Comparison of ENCODE assay signal across 21 cellular contexts in genomic region chr15:38028869-38029268, GRCh38.
DNase-seq lines count a peak whose midpoint lies in the region; ATAC-seq and TF ChIP-seq lines count a peak whose summit lies in the region.
"Had no signal": no experiment of that assay in that cellular context is flagged by ENCODE, and none has a peak within 500 bp of the region (broad histone marks: within the 10 kb centered on the region; RNA-seq: fewer than 3 reads in every experiment).

No MANE protein-coding gene starts in this region.

- WGBS in IMR-90 (ENCODE audit: extremely low coverage in 2 of 2, insufficient read length in 1 of 2), 2 experiments: no CpG with 5 or more reads among the region's 2 CpGs
- WGBS in mesenchymal stem cell: 75% methylated on average over 1 of the region's 2 CpGs
- 67 to 68% methylated on average over 2 of the region's 2 CpGs for WGBS in upper lobe of left lung, 2 donors

- H3K9me1 ChIP-seq in IMR-90 (ENCODE audit: insufficient read depth, low read length): no peaks in the 10 kb centered on the region

- TF ChIP-seq EP300 in upper lobe of left lung (IDR thresholded peaks at IDR 0.05): no peak

- no peak overlapping the region for H2AFZ ChIP-seq in IMR-90 (replicated peaks; ENCODE audit: low read length, poor library complexity)
- no peak overlapping the region for H2AFZ ChIP-seq in mesenchymal stem cell (ENCODE audit: low read depth, low read length)

- H3K79me1 ChIP-seq in IMR-90 (ENCODE audit: low read depth in 1 of 2, low read length in 2 of 2) (no peaks in the 10 kb centered on the region), mesenchymal stem cell (replicated peaks; ENCODE audit: low read length, poor library complexity, severe bottlenecking) (no peaks in the 10 kb centered on the region)

- in situ Hi-C loops in IMR-90 (cut with MboI; ENCODE audit: low sequenced_read_pairs): no loop called here

- H2AK9ac ChIP-seq in IMR-90 (replicated peaks; ENCODE audit: low read depth, low read length, poor library complexity): peak overlapping the region; percentile 59

- H3K9ac ChIP-seq in IMR-90 (ENCODE audit: low read depth, low read length): no peak overlapping the region
- no peak overlapping the region for H3K9ac ChIP-seq in mesenchymal stem cell (ENCODE audit: low read length)

- BruUV-seq in IMR-90 (replicated peaks; lab: Mats Ljungman, UMichigan): no TSS peak
- BruUV-seq in A673 (replicated peaks; lab: Mats Ljungman, UMichigan): no TSS peak

- H3K4me3 Mint-ChIP-seq in dendritic cell treated with granulocyte-macrophage colony-stimulating factor and Interleukin-4, amounts not matched to agents 40 ng/mL and 50 ng/mL, for 4 days: no peak overlapping the region
- no peak overlapping the region for H3K4me3 Mint-ChIP-seq in activated T-cell treated with anti-CD3 and anti-CD28 coated beads, Interleukin-2, amount 50 U/mL, for 72 hours
- H3K4me3 Mint-ChIP-seq: activated T-cell treated with anti-CD3 and anti-CD28 coated beads, Interleukin-2, amount 50 U/mL, for 4 hours; CD8-positive, alpha-beta T cell had no signal

- no peak overlapping the region for H3K4ac ChIP-seq in IMR-90 (ENCODE audit: low read depth, low read length)
- no peak overlapping the region for H3K4ac ChIP-seq in mesenchymal stem cell (ENCODE audit: low read depth in 1 of 2, low read length in 2 of 2)

- H3K36me3 Mint-ChIP-seq in dendritic cell treated with granulocyte-macrophage colony-stimulating factor and Interleukin-4, amounts not matched to agents 40 ng/mL and 50 ng/mL, for 4 days (ENCODE audit: low read depth): peaks cover 76% of the 10 kb centered on the region
- no peaks in the 10 kb centered on the region for H3K36me3 Mint-ChIP-seq in activated T-cell treated with anti-CD3 and anti-CD28 coated beads, Interleukin-2, amount 50 U/mL, for 72 hours (ENCODE audit: insufficient read depth in 2 of 2)
- H3K36me3 Mint-ChIP-seq: CD8-positive, alpha-beta T cell had no signal

- H2BK12ac ChIP-seq in mesenchymal stem cell (ENCODE audit: low read length in 2 of 2): no peak overlapping the region

- peaks cover 3% of the 10 kb centered on the region for H3K4me1 ChIP-seq in IMR-90 (ENCODE audit: control insufficient read depth, insufficient read depth, low read length)
- H3K4me1 ChIP-seq in mesenchymal stem cell (ENCODE audit: control insufficient read depth, insufficient read depth, low read depth, low read length): peaks cover 3% of the 10 kb centered on the region
- no peaks in the 10 kb centered on the region for H3K4me1 ChIP-seq in upper lobe of left lung
- H3K4me1 ChIP-seq in A673 (ENCODE audit: insufficient read depth, low read length, poor library complexity, severe bottlenecking): peaks cover 4% of the 10 kb centered on the region

- peak; percentile 40; the same call in 1 of the 2 replicates for TF ChIP-seq RAD21 in IMR-90 (IDR thresholded peaks at IDR 0.05; ENCODE audit: low read length)

- ATAC-seq in IMR-90 (ENCODE audit: low read depth) (peak; percentile 65), upper lobe of left lung (ENCODE audit: low FRiP score in 2 of 2) (no peak)
- ATAC-seq in activated T-cell treated with anti-CD3 and anti-CD28 coated beads, Interleukin-2, amount 50 U/mL, for 72 hours (replicated peaks in 1 of 2): no peak
- ATAC-seq: activated T-cell treated with anti-CD3 and anti-CD28 coated beads, Interleukin-2, amount 50 U/mL, for 4 hours; CD8-positive, alpha-beta T cell; lower lobe of right lung had no signal

- H3K23ac ChIP-seq in IMR-90 (ENCODE audit: low read depth, low read length): no peak overlapping the region
- no peak overlapping the region for H3K23ac ChIP-seq in mesenchymal stem cell (ENCODE audit: low read length in 2 of 2)

- H3K27ac ChIP-seq in IMR-90 (ENCODE audit: insufficient read depth, low read length) (no peak overlapping the region), mesenchymal stem cell (ENCODE audit: low read length, poor library complexity, severe bottlenecking) (no peak overlapping the region), upper lobe of left lung (no peak overlapping the region), A673 (ENCODE audit: low read depth, low read length, poor library complexity, severe bottlenecking) (no peak overlapping the region)
- H3K27ac ChIP-seq: lower lobe of right lung had no signal

- no peak overlapping the region for H4K91ac ChIP-seq in IMR-90 (ENCODE audit: insufficient read depth, low read depth, low read length)
- no peak overlapping the region for H4K91ac ChIP-seq in mesenchymal stem cell (ENCODE audit: low read length)

- CTCF ChIA-PET in IMR-90 (lab: Yijun Ruan, JAX): interaction anchor here (1.0 kb wide), 1 partner anchor 16 kb away, joined by 3 read pairs; no protein-coding TSS in a partner anchor
- CTCF ChIA-PET in A673 (lab: Charles Lee): no interaction called here

- H3K4me1 Mint-ChIP-seq in dendritic cell treated with granulocyte-macrophage colony-stimulating factor and Interleukin-4, amounts not matched to agents 40 ng/mL and 50 ng/mL, for 4 days (ENCODE audit: low read depth): peaks cover 76% of the 10 kb centered on the region
- H3K4me1 Mint-ChIP-seq in activated T-cell treated with anti-CD3 and anti-CD28 coated beads, Interleukin-2, amount 50 U/mL, for 72 hours (ENCODE audit: low read depth): no peaks in the 10 kb centered on the region

- no peak overlapping the region for H2AK5ac ChIP-seq in IMR-90 (ENCODE audit: low read depth, low read length)
- peak overlapping the region; percentile 41 for H2AK5ac ChIP-seq in mesenchymal stem cell (ENCODE audit: low read length, severe bottlenecking)

- H2BK5ac ChIP-seq in IMR-90 (ENCODE audit: low read depth, low read length, poor library complexity, severe bottlenecking) (no peak overlapping the region), mesenchymal stem cell (ENCODE audit: low read depth, low read length, poor library complexity, severe bottlenecking) (no peak overlapping the region)

- TF ChIP-seq CTCF in IMR-90 (conservative IDR thresholded peaks at IDR 0.05; ENCODE audit: low read depth, low read length): peak; percentile 38
- TF ChIP-seq CTCF in upper lobe of left lung (IDR thresholded peaks at IDR 0.05): no peak
- no peak for TF ChIP-seq CTCF in A673 (conservative IDR thresholded peaks at IDR 0.05; ENCODE audit: low read depth, low read length)

- peaks cover 3% of the 10 kb centered on the region for H3K27me3 Mint-ChIP-seq in dendritic cell treated with granulocyte-macrophage colony-stimulating factor and Interleukin-4, amounts not matched to agents 40 ng/mL and 50 ng/mL, for 4 days
- no peaks in the 10 kb centered on the region for H3K27me3 Mint-ChIP-seq in activated T-cell treated with anti-CD3 and anti-CD28 coated beads, Interleukin-2, amount 50 U/mL, for 72 hours (ENCODE audit: low read depth)

- H3K9me3 Mint-ChIP-seq in dendritic cell treated with granulocyte-macrophage colony-stimulating factor and Interleukin-4, amounts not matched to agents 40 ng/mL and 50 ng/mL, for 4 days: peaks cover 31% of the 10 kb centered on the region
- H3K9me3 Mint-ChIP-seq in activated T-cell treated with anti-CD3 and anti-CD28 coated beads, Interleukin-2, amount 50 U/mL, for 72 hours: peaks cover 0 to 1% of the 10 kb centered on the region in 2 donors
- H3K9me3 Mint-ChIP-seq: activated T-cell treated with anti-CD3 and anti-CD28 coated beads, Interleukin-2, amount 50 U/mL, for 4 hours; CD8-positive, alpha-beta T cell had no signal

- H2BK20ac ChIP-seq in IMR-90 (ENCODE audit: low read depth, low read length): no peak overlapping the region

- dilution Hi-C loops in IMR-90 (cut with HindIII; ENCODE audit: low sequenced_read_pairs, unreplicated experiment): no loop called here

- no peaks in the 10 kb centered on the region; the same call in 1 of the 2 replicates for H3K9me3 ChIP-seq in IMR-90 (ENCODE audit: control insufficient read depth, insufficient read depth, low read length)
- no peaks in the 10 kb centered on the region for H3K9me3 ChIP-seq in mesenchymal stem cell (ENCODE audit: control insufficient read depth, low read length)
- no peaks in the 10 kb centered on the region for H3K9me3 ChIP-seq in upper lobe of left lung
- no peaks in the 10 kb centered on the region for H3K9me3 ChIP-seq in A673 (ENCODE audit: low read depth, low read length, poor library complexity, severe bottlenecking)
- H3K9me3 ChIP-seq: lower lobe of right lung had no signal

- TF ChIP-seq POLR2A in IMR-90 (IDR thresholded peaks at IDR 0.05; ENCODE audit: low read depth, low read length): no peak
- no peak for TF ChIP-seq POLR2A in upper lobe of left lung (IDR thresholded peaks at IDR 0.05)

- H4K20me1 ChIP-seq in IMR-90 (ENCODE audit: insufficient read depth, low read length): no peaks in the 10 kb centered on the region

- H2BK120ac ChIP-seq in IMR-90 (ENCODE audit: low read depth, low read length) (no peak overlapping the region), mesenchymal stem cell (ENCODE audit: low read depth, low read length) (no peak overlapping the region)

- no peak overlapping the region for H3K4me3 ChIP-seq in IMR-90 (ENCODE audit: insufficient read depth, low read depth, low read length)
- H3K4me3 ChIP-seq in mesenchymal stem cell (ENCODE audit: insufficient read depth in 1 of 2, low read depth in 1 of 2, low read length in 2 of 2): no peak overlapping the region
- H3K4me3 ChIP-seq in upper lobe of left lung: no peak overlapping the region
- no peak overlapping the region for H3K4me3 ChIP-seq in A673 (ENCODE audit: low read depth, low read length, poor library complexity, severe bottlenecking)
- H3K4me3 ChIP-seq: lower lobe of right lung had no signal

- H4K8ac ChIP-seq in IMR-90 (ENCODE audit: low read depth in 2 of 2, low read length in 2 of 2): no peak overlapping the region
- H4K8ac ChIP-seq in mesenchymal stem cell (ENCODE audit: low read length): no peak overlapping the region

- H3K4me2 ChIP-seq in IMR-90 (ENCODE audit: low read depth, low read length) (no peak overlapping the region), mesenchymal stem cell (ENCODE audit: low read length, poor library complexity, severe bottlenecking) (no peak overlapping the region)

- intact Hi-C loops in IMR-90 (cut with micrococcal nuclease) (no loop called here), A673 (cut with micrococcal nuclease; ENCODE audit: unreplicated experiment) (no loop called here)
- intact Hi-C loops in dendritic cell treated with granulocyte-macrophage colony-stimulating factor and Interleukin-4, amounts not matched to agents 40 ng/mL and 50 ng/mL, for 4 days (cut with micrococcal nuclease): no loop called here

- no peaks in the 10 kb centered on the region for H3K36me3 ChIP-seq in IMR-90 (ENCODE audit: control insufficient read depth, insufficient read depth, low read length)
- no peaks in the 10 kb centered on the region for H3K36me3 ChIP-seq in mesenchymal stem cell (ENCODE audit: control insufficient read depth in 1 of 2, insufficient read depth in 2 of 2, low read depth in 1 of 2, low read length in 2 of 2)
- H3K36me3 ChIP-seq in upper lobe of left lung: no peaks in the 10 kb centered on the region
- H3K36me3 ChIP-seq in A673 (ENCODE audit: insufficient read depth, low read length, poor library complexity, severe bottlenecking): no peaks in the 10 kb centered on the region
- H3K36me3 ChIP-seq: lower lobe of right lung had no signal

- H3K14ac ChIP-seq in IMR-90 (replicated peaks; ENCODE audit: low read depth, low read length) (no peak overlapping the region), mesenchymal stem cell (ENCODE audit: low read length in 2 of 2) (no peak overlapping the region)

- peak; percentile 10 for DNase-seq in AG08396 (ENCODE audit: low spot score)
- peak; percentile 61 for DNase-seq in IMR-90
- no peak for DNase-seq in mesenchymal stem cell
- no peak for DNase-seq in activated T-cell treated with anti-CD3 and anti-CD28 coated beads, Interleukin-2, amount 50 U/mL, for 72 hours
- no peak for DNase-seq in upper lobe of left lung
- no peak for DNase-seq in NCI-H510A (lab: John Stamatoyannopoulos, UW)
- DNase-seq in A673 (ENCODE audit: low spot score): no peak
- DNase-seq: activated CD4-positive, alpha-beta T cell treated with anti-CD3 and anti-CD28 coated beads for 1 hour; activated naive CD4-positive, alpha-beta T cell treated with anti-CD3 and anti-CD28 coated beads, Interleukin-2, amount 50 U/mL, for 16 hours; activated T-cell treated with anti-CD3 and anti-CD28 coated beads, Interleukin-2, amount 50 U/mL, for 4 hours; CD8-positive, alpha-beta T cell; DMS79; foreskin melanocyte; H7; hypothalamus; Karpas-422; lower lobe of right lung; NCI-H1048; NCI-H2081; NCI-H524 had no signal

- H3K27me3 ChIP-seq in IMR-90 (ENCODE audit: control insufficient read depth, insufficient read depth, low read length): peaks cover 2% of the 10 kb centered on the region
- no peaks in the 10 kb centered on the region for H3K27me3 ChIP-seq in mesenchymal stem cell (ENCODE audit: control insufficient read depth in 1 of 2, insufficient read depth in 1 of 2, low read length in 2 of 2)
- H3K27me3 ChIP-seq in upper lobe of left lung: no peaks in the 10 kb centered on the region
- no peaks in the 10 kb centered on the region for H3K27me3 ChIP-seq in A673 (replicated peaks; ENCODE audit: insufficient read depth, low read depth, low read length, poor library complexity)

- H2BK15ac ChIP-seq in IMR-90 (ENCODE audit: low read depth, low read length) (no peak overlapping the region), mesenchymal stem cell (ENCODE audit: low read depth, poor library complexity, severe bottlenecking) (no peak overlapping the region)

- POLR2A ChIA-PET in IMR-90 (lab: Charles Lee; ENCODE audit: unreplicated experiment) (no interaction called here), A673 (lab: Charles Lee; ENCODE audit: low non-redundant PET) (interaction anchor here (0.7 kb wide), 1 partner anchor 260 kb away, joined by 3 read pairs; no protein-coding TSS in a partner anchor)

- no peak overlapping the region for H4K5ac ChIP-seq in IMR-90 (ENCODE audit: low read depth, low read length)

- no peak overlapping the region for H3K56ac ChIP-seq in IMR-90 (ENCODE audit: extremely low read depth, insufficient read depth, low read length)

- peak overlapping the region; percentile 67 for H3K27ac Mint-ChIP-seq in dendritic cell treated with granulocyte-macrophage colony-stimulating factor and Interleukin-4, amounts not matched to agents 40 ng/mL and 50 ng/mL, for 4 days
- H3K27ac Mint-ChIP-seq in activated T-cell treated with anti-CD3 and anti-CD28 coated beads, Interleukin-2, amount 50 U/mL, for 72 hours: no peak overlapping the region
- H3K27ac Mint-ChIP-seq: CD8-positive, alpha-beta T cell had no signal

- H3K18ac ChIP-seq in IMR-90 (ENCODE audit: low read depth, low read length): no peak overlapping the region
- H3K18ac ChIP-seq in mesenchymal stem cell (ENCODE audit: low read depth in 1 of 2, low read length in 2 of 2): no peak overlapping the region

Comparison
In these comparisons a context has a peak if more than half of its experiments do, and no peak if none do; other contexts are left out.
1. DNase-seq: peak in AG08396 (single experiment) and IMR-90 (single experiment); none in mesenchymal stem cell (single experiment), activated T-cell treated with anti-CD3 and anti-CD28 coated beads, Interleukin-2, amount 50 U/mL, for 72 hours (0 of 2), upper lobe of left lung (0 of 2), NCI-H510A (single experiment) and A673 (single experiment).